13 cellular contexts compared by ENCODE assay signal in genomic region chr19:48698046-48698445, GRCh38. TPM values are rescaled to one million over a fixed set of nuclear protein-coding genes. Genes with fewer than 3 reads are reported as not detected.
DNase-seq lines count a peak whose midpoint lies in the region; ATAC-seq and TF ChIP-seq lines count a peak whose summit lies in the region.
"Had no signal": no experiment of that assay in that cellular context is flagged by ENCODE, and none has a peak within 500 bp of the region (broad histone marks: within the 10 kb centered on the region; RNA-seq: fewer than 3 reads in every experiment).

No MANE protein-coding gene starts in this region.

- DNase-seq in ELR (ENCODE audit: low read depth) (peak; percentile 75), NCI-H226 (peak; percentile 85), cerebellar cortex (ENCODE audit: low spot score) (peak; percentile 40), lower leg skin (ENCODE audit: low spot score in 2 of 2) (no peak), BE2C (no peak)
- DNase-seq: kidney glomerular epithelial cell; NCI-H1092; SHP77 treated with DMSO at 0.1 percent for 48 hours; stimulated activated naive CD8-positive, alpha-beta T cell treated with anti-CD3 and anti-CD28 coated beads, Interleukin-15, amount 100 ng/mL, for 72 hours had no signal

- no peak overlapping the region for H3K4me3 ChIP-seq in mucosa of rectum (ENCODE audit: low read length in 2 of 2)
- no peak overlapping the region for H3K4me3 ChIP-seq in lower leg skin (ENCODE audit: low read depth, poor library complexity, severe bottlenecking)
- H3K4me3 ChIP-seq in BE2C (ENCODE audit: low read depth, low read length), result no peak overlapping the region

- H3K27ac ChIP-seq in mucosa of rectum (ENCODE audit: low read depth in 2 of 2, low read length in 2 of 2), result peak overlapping the region; percentile 39 to 70

- H3K27me3 ChIP-seq in mucosa of rectum (ENCODE audit: control insufficient read depth in 2 of 2, insufficient read depth in 2 of 2, low read length in 2 of 2), result no peaks in the 10 kb centered on the region
- H3K27me3 ChIP-seq in BE2C, result peaks cover 7% of the 10 kb centered on the region; the same call in 1 of the 2 replicates

- H3K9me3 ChIP-seq in mucosa of rectum (ENCODE audit: control insufficient read depth in 2 of 2, low read length in 2 of 2), result no peaks in the 10 kb centered on the region
- no peaks in the 10 kb centered on the region for H3K9me3 ChIP-seq in BE2C

- intact Hi-C loops in lower leg skin (cut with DNase I; ENCODE audit: low total_unique reads), result no loop called here

- TF ChIP-seq POLR2A in lower leg skin (IDR thresholded peaks at IDR 0.05), result no peak

- ATAC-seq in GM18517 (IDR thresholded peaks at IDR 0.05; ENCODE audit: unreplicated experiment), result no peak
- no peak for ATAC-seq in GM21529 (IDR thresholded peaks at IDR 0.05; ENCODE audit: unreplicated experiment)
- ATAC-seq: stimulated activated naive CD8-positive, alpha-beta T cell treated with anti-CD3 and anti-CD28 coated beads, Interleukin-15, amount 100 ng/mL, for 72 hours had no signal

- H3K9ac ChIP-seq in mucosa of rectum (ENCODE audit: low read depth in 1 of 2, low read length in 2 of 2), result peak overlapping the region in 1 of 2 donors; percentile 61

- TF ChIP-seq CTCF in lower leg skin (IDR thresholded peaks at IDR 0.05) (no peak), BE2C (IDR thresholded peaks at IDR 0.05; ENCODE audit: low read depth, low read length) (no peak)

- peaks cover 5 to 17% of the 10 kb centered on the region in 2 donors for H3K4me1 ChIP-seq in mucosa of rectum (ENCODE audit: control insufficient read depth in 2 of 2, insufficient read depth in 2 of 2, low read length in 2 of 2)
- no peaks in the 10 kb centered on the region for H3K4me1 ChIP-seq in BE2C

- 46 to 62% methylated on average over 4 of the region's 4 CpGs for WGBS in lower leg skin, 2 donors

- H3K36me3 ChIP-seq in mucosa of rectum (ENCODE audit: control insufficient read depth in 2 of 2, insufficient read depth in 2 of 2, low read length in 2 of 2) (peaks cover 6 to 9% of the 10 kb centered on the region in 2 donors), BE2C (no peaks in the 10 kb centered on the region)

RNA-seq across cellular contexts. Expression of gene FUT2, which starts 2.3 kb away (rescaled TPM):
- total RNA-seq in lower leg skin, result 10 to 100 TPM in 3 of 4 donors, 1 to 10 TPM in 1; 8.5 to 14.9 (median 11.5) TPM
- 3.1 TPM for polyA plus RNA-seq in BE2C (2012; ENCODE audit: insufficient read depth, insufficient read length, low read depth)
- total RNA-seq: skeletal muscle tissue had no signal

RNA-seq across cellular contexts. Expression of gene MAMSTR, which starts 21.5 kb away (rescaled TPM):
- under 1 TPM; 0.42 to 0.74 (median 0.63) TPM for total RNA-seq in lower leg skin
- 1.8 TPM for polyA plus RNA-seq in BE2C (2012; ENCODE audit: insufficient read depth, insufficient read length, low read depth)

RNA-seq across cellular contexts. Expression of gene NTN5, which starts 25.2 kb away (rescaled TPM):
- total RNA-seq in lower leg skin, result 1 to 10 TPM in 1 of 4 donors, under 1 TPM in 2, not detected in 1; 0.47 to 1.9 (median 0.58) TPM
- not detected for polyA plus RNA-seq in BE2C (2012; ENCODE audit: insufficient read depth, insufficient read length, low read depth)

RNA-seq across cellular contexts. Expression of gene RASIP1, which starts 42.4 kb away (rescaled TPM):
- 10 to 100 TPM in 2 of 4 donors, 1 to 10 TPM in 2; 4.7 to 16.8 (median 11.4) TPM for total RNA-seq in lower leg skin
- polyA plus RNA-seq in BE2C (2012; ENCODE audit: insufficient read depth, insufficient read length, low read depth), result 0.82 TPM

RNA-seq across cellular contexts. Expression of gene IZUMO1, which starts 48.7 kb away (rescaled TPM):
- total RNA-seq in lower leg skin, result not detected
- not detected for polyA plus RNA-seq in BE2C (2012; ENCODE audit: insufficient read depth, insufficient read length, low read depth)

Comparison
In these comparisons a context has a peak if more than half of its experiments do, and no peak if none do; other contexts are left out.
1. DNase-seq: peak in ELR (single experiment), NCI-H226 (single experiment) and cerebellar cortex (single experiment); none in lower leg skin (0 of 2) and BE2C (single experiment).